Comparison of ENCODE assay signal across 1 cellular context in the genomic region with DNA sequence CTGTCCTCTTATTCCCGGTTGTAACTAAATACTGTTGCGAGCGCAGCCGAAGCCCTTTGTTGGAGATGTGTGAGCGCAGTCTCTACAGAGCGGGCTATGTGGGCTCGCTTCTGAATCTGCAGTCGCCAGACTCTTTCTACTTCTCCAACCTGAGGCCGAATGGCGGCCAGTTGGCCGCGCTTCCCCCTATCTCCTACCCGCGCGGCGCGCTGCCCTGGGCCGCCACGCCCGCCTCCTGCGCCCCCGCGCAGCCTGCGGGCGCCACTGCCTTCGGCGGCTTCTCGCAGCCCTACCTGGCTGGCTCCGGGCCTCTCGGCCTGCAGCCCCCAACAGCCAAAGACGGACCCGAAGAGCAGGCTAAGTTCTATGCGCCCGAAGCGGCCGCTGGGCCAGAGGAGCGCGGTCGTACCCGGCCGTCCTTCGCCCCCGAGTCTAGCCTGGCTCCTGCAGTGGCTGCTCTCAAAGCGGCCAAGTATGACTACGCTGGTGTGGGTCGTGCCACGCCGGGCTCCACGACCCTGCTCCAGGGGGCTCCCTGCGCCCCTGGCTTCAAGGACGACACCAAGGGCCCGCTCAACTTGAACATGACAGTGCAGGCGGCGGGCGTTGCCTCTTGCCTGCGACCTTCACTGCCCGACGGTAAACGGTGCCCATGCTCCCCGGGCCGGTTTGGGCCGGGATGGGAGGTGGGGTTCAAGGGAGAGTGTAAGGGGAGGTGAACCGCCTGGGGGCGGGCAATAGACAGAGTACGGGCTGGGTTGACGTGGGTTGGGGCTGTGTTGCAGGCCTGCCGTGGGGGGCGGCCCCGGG.
TF ChIP-seq lines count a peak whose summit lies in the region.

A gene with protein sequence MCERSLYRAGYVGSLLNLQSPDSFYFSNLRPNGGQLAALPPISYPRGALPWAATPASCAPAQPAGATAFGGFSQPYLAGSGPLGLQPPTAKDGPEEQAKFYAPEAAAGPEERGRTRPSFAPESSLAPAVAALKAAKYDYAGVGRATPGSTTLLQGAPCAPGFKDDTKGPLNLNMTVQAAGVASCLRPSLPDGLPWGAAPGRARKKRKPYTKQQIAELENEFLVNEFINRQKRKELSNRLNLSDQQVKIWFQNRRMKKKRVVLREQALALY (plus strand): TSS at position 59 of the 810 bp plus-strand sequence. CDS start 7 bp downstream, at position 66.

TF ChIP-seq in IMR-90, 13 proteins besides CTCF, POLR2A, EP300 and RAD21:
- TF ChIP-seq FOS (IDR thresholded peaks at IDR 0.05; ENCODE audit: low read depth, low read length), result no peak
- TF ChIP-seq, protein P1, sequence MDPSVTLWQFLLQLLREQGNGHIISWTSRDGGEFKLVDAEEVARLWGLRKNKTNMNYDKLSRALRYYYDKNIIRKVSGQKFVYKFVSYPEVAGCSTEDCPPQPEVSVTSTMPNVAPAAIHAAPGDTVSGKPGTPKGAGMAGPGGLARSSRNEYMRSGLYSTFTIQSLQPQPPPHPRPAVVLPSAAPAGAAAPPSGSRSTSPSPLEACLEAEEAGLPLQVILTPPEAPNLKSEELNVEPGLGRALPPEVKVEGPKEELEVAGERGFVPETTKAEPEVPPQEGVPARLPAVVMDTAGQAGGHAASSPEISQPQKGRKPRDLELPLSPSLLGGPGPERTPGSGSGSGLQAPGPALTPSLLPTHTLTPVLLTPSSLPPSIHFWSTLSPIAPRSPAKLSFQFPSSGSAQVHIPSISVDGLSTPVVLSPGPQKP (IDR thresholded peaks at IDR 0.05; ENCODE audit: borderline replicate concordance, low read depth, low read length), result no peak
- no peak for TF ChIP-seq CHD1 (IDR thresholded peaks at IDR 0.05; ENCODE audit: low read depth, low read length)
- no peak for TF ChIP-seq CEBPB (IDR thresholded peaks at IDR 0.05; ENCODE audit: low read depth, low read length)
- no peak for TF ChIP-seq MAZ (IDR thresholded peaks at IDR 0.05; ENCODE audit: borderline replicate concordance, low read depth, low read length)
- TF ChIP-seq MAFK (IDR thresholded peaks at IDR 0.05; ENCODE audit: low read depth, low read length), result no peak
